Comparison of ENCODE assay signal across 7 cellular contexts in genomic region chr9:76818271-76818670, GRCh38. TPM values are rescaled to one million over a fixed set of nuclear protein-coding genes. Genes with fewer than 3 reads are reported as not detected.
DNase-seq lines count a peak whose midpoint lies in the region; ATAC-seq and TF ChIP-seq lines count a peak whose summit lies in the region.

No MANE protein-coding gene starts in this region.

- TF ChIP-seq CTCF in brain microvascular endothelial cell (IDR thresholded peaks at IDR 0.05; ENCODE audit: low read depth, low read length, missing control alignments) = no peak

- H3K9ac ChIP-seq in HUES6 (ENCODE audit: low read length) = no peak overlapping the region

- H3K36me3 ChIP-seq in HUES6 (ENCODE audit: control insufficient read depth, insufficient read depth, low read length) = no peaks in the 10 kb centered on the region
- H3K36me3 ChIP-seq in brain microvascular endothelial cell (replicated peaks) = no peaks in the 10 kb centered on the region

- H3K4me3 ChIP-seq in HUES6 (ENCODE audit: low read depth, low read length) (no peak overlapping the region), brain microvascular endothelial cell (ENCODE audit: low read depth, low read length) (no peak overlapping the region)

- H3K27me3 ChIP-seq in HUES6 (ENCODE audit: control insufficient read depth, insufficient read depth, low read length) (no peaks in the 10 kb centered on the region), brain microvascular endothelial cell (replicated peaks) (no peaks in the 10 kb centered on the region)

- H3K4me1 ChIP-seq in HUES6 (ENCODE audit: control insufficient read depth, insufficient read depth, low read length) = peaks cover 15% of the 10 kb centered on the region; the same call in 1 of the 2 replicates

- no peaks in the 10 kb centered on the region for H3K9me3 ChIP-seq in HUES6 (ENCODE audit: control insufficient read depth, insufficient read depth, low read depth, low read length)

- in situ Hi-C loops in brain microvascular endothelial cell (cut with HindIII; ENCODE audit: low pct_ligation_motif_present, low sequenced_read_pairs) = no loop called here

- no peak for ATAC-seq in HG02642 (IDR thresholded peaks at IDR 0.05; ENCODE audit: poor library complexity, unreplicated experiment)

- H3K27ac ChIP-seq in HUES6 (ENCODE audit: low read depth, low read length) (peak overlapping the region; percentile 44; the same call in 1 of the 2 replicates), brain microvascular endothelial cell (peak overlapping the region; percentile 69), temporal lobe (ENCODE audit: low read depth, low read length) (peak overlapping the region; percentile 60)

- peak; percentile 99 for DNase-seq in brain microvascular endothelial cell
- peak; percentile 95 for DNase-seq in kidney glomerular epithelial cell (lab: John Stamatoyannopoulos, UW)
- no peak for DNase-seq in activated CD4-positive, alpha-beta T cell treated with anti-CD3 and anti-CD28 coated beads for 1 hour
- DNase-seq in NCI-H2171 (lab: John Stamatoyannopoulos, UW) = no peak

RNA-seq across cellular contexts. Expression of gene PCA3, which starts 54.0 kb away (rescaled TPM):
- 0.49 TPM for total RNA-seq in temporal lobe

Comparison
In these comparisons a context has a peak if more than half of its experiments do, and no peak if none do; other contexts are left out.
1. DNase-seq: peak in brain microvascular endothelial cell (single experiment) and kidney glomerular epithelial cell (single experiment); none in activated CD4-positive, alpha-beta T cell treated with anti-CD3 and anti-CD28 coated beads for 1 hour (single experiment) and NCI-H2171 (single experiment).
2. Peak in every context shown above with its lines, with median percentiles within 50 percentile points of each other: H3K27ac ChIP-seq.